9 cellular contexts compared by ENCODE assay signal in the genomic region with DNA sequence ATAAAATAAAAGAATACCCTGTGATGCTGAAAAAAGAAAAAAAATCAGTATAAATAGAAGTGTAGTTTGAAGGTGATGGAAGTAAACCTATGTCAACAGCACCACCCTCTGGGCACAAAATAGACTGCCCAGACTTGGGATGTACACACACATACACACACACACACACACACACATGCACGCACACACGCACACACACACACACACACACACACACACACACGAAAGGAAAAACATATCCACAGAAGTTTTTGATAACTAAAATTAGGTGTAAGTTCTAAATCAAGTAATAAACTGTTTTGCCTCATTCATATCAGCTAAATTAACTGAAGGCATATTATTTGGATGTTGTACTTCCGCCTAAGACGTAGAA. TPM values are rescaled to one million over a fixed set of nuclear protein-coding genes. Genes with fewer than 3 reads are reported as not detected.
A peak's percentile ranks its signal among the peaks of the same experiment; 100 is the strongest.
DNase-seq lines count a peak whose midpoint lies in the region; ATAC-seq, FAIRE-seq and TF ChIP-seq lines count a peak whose summit lies in the region.
"Had no signal": no experiment of that assay in that cellular context is flagged by ENCODE, and none has a peak within 500 bp of the region (broad histone marks: within the 10 kb centered on the region; RNA-seq: fewer than 3 reads in every experiment).

No MANE protein-coding gene starts in this region.

- H3K27me3 Mint-ChIP-seq in endodermal cell (ENCODE audit: insufficient read depth), result no peaks in the 10 kb centered on the region
- H3K27me3 Mint-ChIP-seq in T-helper 2 cell treated with Interferon-gamma antibody and Interleukin-4, amounts not matched to agents 5 μg/mL and 100 μg/mL, for 36 hours (ENCODE audit: low read depth), result peaks cover 28% of the 10 kb centered on the region

- H3K4me2 ChIP-seq in A549, result no peak overlapping the region

- H3K9me3 Mint-ChIP-seq in endodermal cell, result no peaks in the 10 kb centered on the region
- H3K9me3 Mint-ChIP-seq in T-helper 2 cell treated with Interferon-gamma antibody and Interleukin-4, amounts not matched to agents 5 μg/mL and 100 μg/mL, for 36 hours, result no peaks in the 10 kb centered on the region

- H3K27me3 ChIP-seq in GM06990 (replicated peaks; ENCODE audit: control insufficient read depth, insufficient read depth, low read length) (no peaks in the 10 kb centered on the region), endodermal cell (ENCODE audit: control insufficient read depth, insufficient read depth, low read length, poor library complexity, severe bottlenecking) (no peaks in the 10 kb centered on the region)

- H3K4me1 ChIP-seq in A549 (no peaks in the 10 kb centered on the region), endodermal cell (ENCODE audit: control insufficient read depth, insufficient read depth, low read length) (no peaks in the 10 kb centered on the region)

- no peak overlapping the region for H3K4me3 Mint-ChIP-seq in endodermal cell
- no peak overlapping the region for H3K4me3 Mint-ChIP-seq in T-helper 2 cell treated with Interferon-gamma antibody and Interleukin-4, amounts not matched to agents 5 μg/mL and 100 μg/mL, for 36 hours

- H3K9me3 ChIP-seq in A549 (no peaks in the 10 kb centered on the region), endodermal cell (ENCODE audit: control insufficient read depth, low read length) (no peaks in the 10 kb centered on the region)

- no peak overlapping the region for H3K9ac ChIP-seq in endodermal cell (ENCODE audit: extremely low read depth, low read length, poor library complexity, severe bottlenecking)

- peaks cover 4% of the 10 kb centered on the region for H3K4me1 Mint-ChIP-seq in endodermal cell
- H3K4me1 Mint-ChIP-seq in T-helper 2 cell treated with Interferon-gamma antibody and Interleukin-4, amounts not matched to agents 5 μg/mL and 100 μg/mL, for 36 hours (ENCODE audit: low read depth), result peaks cover 9% of the 10 kb centered on the region

- no peak for TF ChIP-seq POLR2A in A549 (IDR thresholded peaks at IDR 0.05; ENCODE audit: low read length)

- DNase-seq in A549 (ENCODE audit: low read depth in 1 of 2, low spot score in 1 of 2) (peak in 1 of 2 experiments; percentile 69), GM06990 (ENCODE audit: extremely low read depth, insufficient read length) (no peak), RCC 7860 (ENCODE audit: low spot score) (peak; percentile 25), endodermal cell (peak; percentile 71), mucosa of gallbladder (ENCODE audit: low spot score) (peak; percentile 58)
- DNase-seq in T-helper 2 cell treated with Interferon-gamma antibody and Interleukin-4, amounts not matched to agents 5 μg/mL and 100 μg/mL, for 36 hours (ENCODE audit: low spot score), result no peak

- TF ChIP-seq EP300 in A549 (IDR thresholded peaks at IDR 0.05), result no peak

- no peak for FAIRE-seq in A549 (lab: Jason Lieb, UNC)
- no peak for FAIRE-seq in RCC 7860 (lab: Jason Lieb, UNC)
- FAIRE-seq: endometrium had no signal

- H3K27ac Mint-ChIP-seq in endodermal cell, result no peak overlapping the region
- H3K27ac Mint-ChIP-seq in T-helper 2 cell treated with Interferon-gamma antibody and Interleukin-4, amounts not matched to agents 5 μg/mL and 100 μg/mL, for 36 hours, result no peak overlapping the region

- TF ChIP-seq RAD21 in A549 (conservative IDR thresholded peaks at IDR 0.05 in 1 of 2, IDR thresholded peaks at IDR 0.05 in 1 of 2), result peak; percentile 54; a peak in 4 of 5 replicates

- no peaks in the 10 kb centered on the region for H3K36me3 Mint-ChIP-seq in endodermal cell (ENCODE audit: low read depth)
- peaks cover 1% of the 10 kb centered on the region for H3K36me3 Mint-ChIP-seq in T-helper 2 cell treated with Interferon-gamma antibody and Interleukin-4, amounts not matched to agents 5 μg/mL and 100 μg/mL, for 36 hours (ENCODE audit: low read depth)

- H3K27ac ChIP-seq in A549 (no peak overlapping the region), endodermal cell (ENCODE audit: low read depth, low read length) (no peak overlapping the region)

- no peak overlapping the region for H3K4me3 ChIP-seq in A549
- no peak overlapping the region for H3K4me3 ChIP-seq in GM06990 (replicated peaks; ENCODE audit: low read depth, low read length)
- H3K4me3 ChIP-seq in endodermal cell (ENCODE audit: low read length), result no peak overlapping the region

- peak; percentile 37 for TF ChIP-seq CTCF in A549 (IDR thresholded peaks at IDR 0.05)
- peak; percentile 44 for TF ChIP-seq CTCF in GM06990 (IDR thresholded peaks at IDR 0.05; ENCODE audit: insufficient read depth, low read length, poor library complexity, severe bottlenecking)
- peak; percentile 67 for TF ChIP-seq CTCF in endodermal cell (conservative IDR thresholded peaks at IDR 0.05)

- CTCF ChIA-PET in A549 (lab: Yijun Ruan, JAX), result interaction anchor here (0.7 to 4.0 kb wide), 8 partner anchors 9 to 1579 kb away, joined by 3 to 15 read pairs (median 4); no protein-coding TSS in a partner anchor

- ATAC-seq in A549, result peak; percentile 59 to 71; a peak in 4 of 6 replicates
- ATAC-seq in HG03442 (IDR thresholded peaks at IDR 0.05; ENCODE audit: unreplicated experiment), result peak; percentile 49
- no peak for ATAC-seq in GM19324 (IDR thresholded peaks at IDR 0.05; ENCODE audit: low FRiP score, unreplicated experiment)

- WGBS in A549 (ENCODE audit: missing lambda C conversion rate), result 42% methylated on average over 5 of the region's 5 CpGs
- WGBS in endodermal cell (ENCODE audit: insufficient coverage in 1 of 2, insufficient read length in 1 of 2), 2 experiments, result 100% methylated on average over 1 of the region's 5 CpGs; no CpG with 5 or more reads in 1 of the 2 experiments

- H3K36me3 ChIP-seq in GM06990 (ENCODE audit: control insufficient read depth, insufficient read depth, low read length) (no peaks in the 10 kb centered on the region), endodermal cell (ENCODE audit: control insufficient read depth, insufficient read depth, low read length) (no peaks in the 10 kb centered on the region)

- POLR2A ChIA-PET in A549 (lab: Yijun Ruan, JAX), result no interaction called here

TF ChIP-seq in A549, 52 proteins besides CTCF, POLR2A, EP300 and RAD21:
- TF ChIP-seq SMC3 (IDR thresholded peaks at IDR 0.05) (peak; percentile 30; the same call in 1 of the 3 replicates), BHLHE40 (IDR thresholded peaks at IDR 0.05; ENCODE audit: low read depth, low read length) (no peak)
TF ChIP-seq in A549: peak in this region for 1.

RNA-seq across cellular contexts. Expression of a gene that starts 40.5 kb away (rescaled TPM):
- polyA plus RNA-seq in A549 (2011; rRNA removed) (330 and 356 TPM in 2 replicates), A549 (2017; fragmentation: RNase III; extraction: RNeasy Plus Mini Kit Qiagen cat#74134 plus additional on column Dnase treatment) (412 to 461 TPM (median 441 TPM) in 3 replicates)
- 117 and 139 TPM in 2 replicates for polyA plus RNA-seq in A549 (2012; cell fraction: cytosol; rRNA removed)
- 101 and 102 TPM in 2 replicates for polyA plus RNA-seq in A549 (2012; cell fraction: nucleus; rRNA removed)
- 87.5 TPM in 2 replicates for polyA minus RNA-seq in A549 (2011; rRNA and poly(A)+ RNA removed)
- total RNA-seq in endodermal cell (100 to 1,000 TPM; 212 to 241 TPM), mucosa of gallbladder (327 TPM)
- polyA plus RNA-seq in endodermal cell (2013, experiment 1 of 2), result 267 TPM
- 290 TPM for polyA plus RNA-seq in endodermal cell (2013, experiment 2 of 2)

Comparison
In these comparisons a context has a peak if more than half of its experiments do, and no peak if none do; other contexts are left out.
1. DNase-seq: peak in RCC 7860 (single experiment), endodermal cell (single experiment) and mucosa of gallbladder (single experiment); none in GM06990 (single experiment) and T-helper 2 cell treated with Interferon-gamma antibody and Interleukin-4, amounts not matched to agents 5 μg/mL and 100 μg/mL, for 36 hours (single experiment).
2. Peak in every context shown above with its lines, with median percentiles within 50 percentile points of each other: CTCF ChIP-seq.